Comparison of ENCODE assay signal across 14 cellular contexts in the genomic region with DNA sequence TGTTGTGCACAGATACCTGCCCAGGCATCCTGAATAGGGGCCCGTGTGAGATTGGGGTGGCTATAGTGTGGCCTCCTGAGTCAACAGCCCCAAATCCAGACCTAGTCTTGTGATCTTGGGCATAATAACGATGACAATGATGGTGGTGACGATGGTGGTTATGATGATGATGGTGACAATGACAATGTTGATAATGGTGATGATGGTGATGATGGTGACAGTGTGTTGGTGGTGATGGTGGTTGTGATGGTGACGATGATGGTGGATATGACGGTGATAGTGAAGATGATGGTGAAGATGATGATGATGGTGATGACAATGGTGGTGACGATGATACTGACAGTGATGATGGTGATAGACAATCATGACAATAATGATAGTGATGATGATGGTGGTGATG. TPM values are rescaled to one million over a fixed set of nuclear protein-coding genes. Genes with fewer than 3 reads are reported as not detected.
DNase-seq lines count a peak whose midpoint lies in the region; ATAC-seq, FAIRE-seq and TF ChIP-seq lines count a peak whose summit lies in the region.
"Had no signal": no experiment of that assay in that cellular context is flagged by ENCODE, and none has a peak within 500 bp of the region (broad histone marks: within the 10 kb centered on the region; RNA-seq: fewer than 3 reads in every experiment).

No MANE protein-coding gene starts in this region.

- intact Hi-C loops in HCT116 (cut with micrococcal nuclease): loop anchor here (1.0 to 5.0 kb wide), 2 partner anchors 80 to 370 kb away; a partner anchor contains a TSS

- no peak for ATAC-seq in A549
- no peak for ATAC-seq in HCT116
- ATAC-seq in HG03378 (IDR thresholded peaks at IDR 0.05; ENCODE audit: unreplicated experiment): no peak

- H3K4me3 ChIP-seq in A549 (no peak overlapping the region), HCT116 (replicated peaks in 1 of 2; ENCODE audit: low read depth in 1 of 2, low read length in 2 of 2) (no peak overlapping the region), osteoblast (ENCODE audit: insufficient read depth, low read length) (no peak overlapping the region), HAP-1 (no peak overlapping the region)
- H3K4me3 ChIP-seq: left lung had no signal

- H3K9me3 ChIP-seq in A549: no peaks in the 10 kb centered on the region
- no peaks in the 10 kb centered on the region for H3K9me3 ChIP-seq in HCT116 (ENCODE audit: control insufficient read depth in 1 of 2, insufficient read depth in 1 of 2, low read depth in 1 of 2, low read length in 2 of 2)
- no peaks in the 10 kb centered on the region for H3K9me3 ChIP-seq in osteoblast (ENCODE audit: low read depth, low read length)
- H3K9me3 ChIP-seq in HAP-1: no peaks in the 10 kb centered on the region; the same call in 1 of the 2 replicates
- H3K9me3 ChIP-seq: left lung had no signal

- POLR2A ChIA-PET in A549 (lab: Yijun Ruan, JAX) (interaction anchor here (1.4 kb wide), 1 partner anchor 13 kb away, joined by 3 read pairs; no protein-coding TSS in a partner anchor), HCT116 (lab: Charles Lee) (interaction anchor here (1.0 kb wide), 1 partner anchor 13 kb away, joined by 3 read pairs; no protein-coding TSS in a partner anchor)

- H4K20me1 ChIP-seq in HCT116 (ENCODE audit: insufficient read depth): no peaks in the 10 kb centered on the region
- peaks cover 3% of the 10 kb centered on the region for H4K20me1 ChIP-seq in osteoblast (ENCODE audit: insufficient read depth, low read length)

- in situ Hi-C loops in HAP-1 (cut with MboI; ENCODE audit: low sequenced_read_pairs): loop anchor here (5.0 kb wide), 1 partner anchor 75 kb away; no protein-coding TSS in a partner anchor

- H3K27me3 ChIP-seq in HCT116 (ENCODE audit: insufficient read depth, low read length): no peaks in the 10 kb centered on the region
- no peaks in the 10 kb centered on the region for H3K27me3 ChIP-seq in osteoblast (ENCODE audit: insufficient read depth, low read length)
- H3K27me3 ChIP-seq in HAP-1 (ENCODE audit: low read depth): no peaks in the 10 kb centered on the region
- H3K27me3 ChIP-seq: left lung had no signal

- peaks cover 0 to 5% of the 10 kb centered on the region in 2 experiments; a peak in 1 of 4 replicates for H3K36me3 ChIP-seq in HCT116 (ENCODE audit: control insufficient read depth in 1 of 2, insufficient read depth in 2 of 2, low read length in 2 of 2)
- peaks cover 10% of the 10 kb centered on the region for H3K36me3 ChIP-seq in osteoblast (ENCODE audit: insufficient read depth, low read length)
- H3K36me3 ChIP-seq in HAP-1 (replicated peaks): no peaks in the 10 kb centered on the region; the same call in 1 of the 2 replicates
- H3K36me3 ChIP-seq: left lung had no signal

- RAD21 ChIA-PET in HCT116 (lab: Charles Lee; ENCODE audit: low non-redundant PET in 1 of 2, low total read pairs in 2 of 2, uncharacterized antibody in 2 of 2, unreplicated experiment in 2 of 2): interaction anchor here in 1 of 2 experiments (1.0 kb wide), 1 partner anchor 80 kb away, joined by 8 read pairs; a partner anchor contains a TSS

- CTCF ChIA-PET in A549 (lab: Yijun Ruan, JAX): interaction anchor here (0.9 to 11.0 kb wide), 27 partner anchors 8 to 371 kb away, joined by 3 to 290 read pairs (median 12); a partner anchor contains a TSS
- CTCF ChIA-PET in HCT116 (lab: Charles Lee): interaction anchor here (0.9 to 1.9 kb wide), 6 partner anchors 8 to 371 kb away, joined by 4 to 25 read pairs (median 10); a partner anchor contains a TSS

- H3K4me1 ChIP-seq in A549 (peaks cover 51% of the 10 kb centered on the region), HCT116 (ENCODE audit: control insufficient read depth in 1 of 2, insufficient read depth in 2 of 2, low read length in 2 of 2) (peaks cover 23 to 44% of the 10 kb centered on the region in 2 experiments), osteoblast (ENCODE audit: insufficient read depth, low read length) (peaks cover 22% of the 10 kb centered on the region), HAP-1 (peaks cover 3% of the 10 kb centered on the region; the same call in 1 of the 2 replicates)

- H2AFZ ChIP-seq in HCT116 (ENCODE audit: low read depth, low read length, poor library complexity, severe bottlenecking) (no peak overlapping the region), osteoblast (ENCODE audit: low read length) (no peak overlapping the region)

- TF ChIP-seq EP300 in A549 (IDR thresholded peaks at IDR 0.05): no peak

- TF ChIP-seq POLR2A in A549 (IDR thresholded peaks at IDR 0.05; ENCODE audit: low read length): no peak
- TF ChIP-seq POLR2A in HCT116 (IDR thresholded peaks at IDR 0.05; ENCODE audit: borderline replicate concordance, extremely low read depth, insufficient read depth, insufficient read length): no peak

- H3K27ac ChIP-seq in A549 (peak overlapping the region; percentile 78 to 91), HCT116 (ENCODE audit: low read depth, low read length) (peak overlapping the region; percentile 43; the same call in 1 of the 2 replicates), epithelial cell of prostate (peak overlapping the region; percentile 7), osteoblast (ENCODE audit: low read depth, low read length) (peak overlapping the region; percentile 59)

- no peak for TF ChIP-seq CTCF in A549 (IDR thresholded peaks at IDR 0.05)
- TF ChIP-seq CTCF in HCT116 (IDR thresholded peaks at IDR 0.05 in 2 of 3, conservative IDR thresholded peaks at IDR 0.05 in 1 of 3; ENCODE audit: borderline replicate concordance in 1 of 3, insufficient read depth in 1 of 3, low read depth in 2 of 3, low read length in 2 of 3): no peak
- no peak for TF ChIP-seq CTCF in osteoblast (IDR thresholded peaks at IDR 0.05; ENCODE audit: extremely low read depth, low read depth, low read length)

- H3K9ac ChIP-seq in HCT116 (ENCODE audit: low read length): no peak overlapping the region

- DNase-seq in A549 (ENCODE audit: low read depth in 1 of 2, low spot score in 1 of 2): no peak
- no peak for DNase-seq in HCT116 (ENCODE audit: low read depth, low spot score)
- DNase-seq in epithelial cell of prostate (ENCODE audit: low read depth, low spot score): no peak
- no peak for DNase-seq in osteoblast (ENCODE audit: insufficient read length, low spot score, missing footprints)
- DNase-seq in stimulated activated CD4-positive, alpha-beta T cell treated with anti-CD3 and anti-CD28 coated beads, Interleukin-12 subunit alpha, Interleukin-12 subunit beta, amount 100 ng/mL, for 4 hours: no peak
- DNase-seq in HAP-1 (ENCODE audit: low spot score in 2 of 2): no peak
- no peak for DNase-seq in NCI-H1417 (lab: John Stamatoyannopoulos, UW)
- DNase-seq: Kasumi-1, left lung, T-helper 9 cell had no signal

- H3K79me2 ChIP-seq in HCT116 (ENCODE audit: insufficient read depth, low read length) (peaks cover 34% of the 10 kb centered on the region), osteoblast (ENCODE audit: insufficient read depth, low read length) (peaks cover 33% of the 10 kb centered on the region)

- WGBS in A549 (ENCODE audit: missing lambda C conversion rate): 95% methylated on average over 6 of the region's 6 CpGs

- H3K4me2 ChIP-seq in A549: peak overlapping the region; percentile 62
- no peak overlapping the region for H3K4me2 ChIP-seq in HCT116 (ENCODE audit: low read length)
- H3K4me2 ChIP-seq in osteoblast (ENCODE audit: insufficient read depth, low read length): no peak overlapping the region

- TF ChIP-seq RAD21 in A549 (conservative IDR thresholded peaks at IDR 0.05 in 1 of 2, IDR thresholded peaks at IDR 0.05 in 1 of 2) (no peak), HCT116 (IDR thresholded peaks at IDR 0.05; ENCODE audit: low read depth) (no peak)

- H3K9me2 ChIP-seq in HCT116 (ENCODE audit: insufficient read depth): no peaks in the 10 kb centered on the region

- no TSS peak for BruUV-seq in HCT116 (replicated peaks; lab: Mats Ljungman, UMichigan)

- no peak for FAIRE-seq in A549 (lab: Jason Lieb, UNC)
- FAIRE-seq: GM12892 had no signal

TF ChIP-seq in A549, 52 proteins besides CTCF, POLR2A, EP300 and RAD21 (continues in another document):
- no peak for TF ChIP-seq FOSL2 (IDR thresholded peaks at IDR 0.05)
- TF ChIP-seq FOSL2 (CRISPR knock-in tag; IDR thresholded peaks at IDR 0.05): no peak

TF ChIP-seq in HCT116, 20 proteins besides CTCF, POLR2A, EP300 and RAD21 (continues in another document):
- TF ChIP-seq ZFX (IDR thresholded peaks at IDR 0.05) (no peak), EZH2 (IDR thresholded peaks at IDR 0.05) (no peak), ELF1 (IDR thresholded peaks at IDR 0.05; ENCODE audit: borderline replicate concordance, low read depth) (no peak)

RNA-seq across cellular contexts. Expression of a gene that starts 5.1 kb away (rescaled TPM):
- polyA plus RNA-seq in A549 (2011; rRNA removed) (3,697 and 4,026 TPM in 2 replicates), A549 (2017; fragmentation: RNase III; extraction: RNeasy Plus Mini Kit Qiagen cat#74134 plus additional on column Dnase treatment) (2,862 to 2,938 TPM (median 2,871 TPM) in 3 replicates)
- polyA plus RNA-seq in A549 (2012; cell fraction: cytosol; rRNA removed): 8,308 and 13,239 TPM in 2 replicates
- polyA plus RNA-seq in A549 (2012; cell fraction: nucleus; rRNA removed): 5,168 and 6,855 TPM in 2 replicates
- polyA minus RNA-seq in A549 (2011; rRNA and poly(A)+ RNA removed): 804 and 936 TPM in 2 replicates
- total RNA-seq in HCT116 (2021; ENCODE audit: unreplicated experiment) (2,488 TPM), osteoblast (460 and 508 TPM in 2 replicates)
- polyA plus RNA-seq in HCT116 (2012): 5,598 and 10,032 TPM in 2 replicates

RNA-seq across cellular contexts. Expression of a gene that starts 14.7 kb away (rescaled TPM):
- 20.4 and 31.6 TPM in 2 replicates for polyA plus RNA-seq in A549 (2011; rRNA removed)
- polyA plus RNA-seq in A549 (2012; cell fraction: cytosol; rRNA removed): 91.5 and 122 TPM in 2 replicates
- polyA plus RNA-seq in A549 (2012; cell fraction: nucleus; rRNA removed): 829 and 950 TPM in 2 replicates
- polyA plus RNA-seq in A549 (2017; fragmentation: RNase III; extraction: RNeasy Plus Mini Kit Qiagen cat#74134 plus additional on column Dnase treatment): 196 to 212 TPM (median 202 TPM) in 3 replicates
- polyA minus RNA-seq in A549 (2011; rRNA and poly(A)+ RNA removed): 26.9 and 28.7 TPM in 2 replicates
- 321 TPM for total RNA-seq in HCT116 (2021; ENCODE audit: unreplicated experiment)
- polyA plus RNA-seq in HCT116 (2012): 190 and 217 TPM in 2 replicates
- 0.88 and 2.2 TPM in 2 replicates for total RNA-seq in osteoblast

RNA-seq across cellular contexts. Expression of a gene that starts 25.2 kb away (rescaled TPM):
- polyA plus RNA-seq in A549 (2011; rRNA removed) (3.9 and 5.0 TPM in 2 replicates), A549 (2017; fragmentation: RNase III; extraction: RNeasy Plus Mini Kit Qiagen cat#74134 plus additional on column Dnase treatment) (5.6 to 7.7 TPM (median 6.6 TPM) in 3 replicates)
- 5.9 and 7.3 TPM in 2 replicates for polyA plus RNA-seq in A549 (2012; cell fraction: cytosol; rRNA removed)
- polyA plus RNA-seq in A549 (2012; cell fraction: nucleus; rRNA removed): 9.4 and 10.5 TPM in 2 replicates
- polyA minus RNA-seq in A549 (2011; rRNA and poly(A)+ RNA removed): 6.1 and 7.1 TPM in 2 replicates
- total RNA-seq in HCT116 (2021; ENCODE audit: unreplicated experiment) (8.9 TPM), osteoblast (1.8 TPM in 2 replicates)
- polyA plus RNA-seq in HCT116 (2012): 8.1 and 9.5 TPM in 2 replicates

RNA-seq across cellular contexts. Expression of a gene that starts 45.5 kb away (rescaled TPM):
- not detected in 2 replicates for polyA plus RNA-seq in A549 (2011; rRNA removed)
- not detected in 2 replicates for polyA plus RNA-seq in A549 (2012; cell fraction: cytosol; rRNA removed)
- not detected in 2 replicates for polyA plus RNA-seq in A549 (2012; cell fraction: nucleus; rRNA removed)
- polyA plus RNA-seq in A549 (2017; fragmentation: RNase III; extraction: RNeasy Plus Mini Kit Qiagen cat#74134 plus additional on column Dnase treatment): not detected in 3 replicates
- polyA minus RNA-seq in A549 (2011; rRNA and poly(A)+ RNA removed): not detected in 2 replicates
- 0.59 TPM for total RNA-seq in HCT116 (2021; ENCODE audit: unreplicated experiment)
- 0.54 and 0.65 TPM in 2 replicates for polyA plus RNA-seq in HCT116 (2012)
- not detected in 2 replicates for total RNA-seq in osteoblast
- total RNA-seq: activated CD8-positive, alpha-beta memory T cell treated with anti-CD3 and anti-CD28 coated beads for 36 hours; cerebellum had no signal

Comparison
In these comparisons a context has a peak if more than half of its experiments do, and no peak if none do; other contexts are left out.
1. H3K27ac ChIP-seq: peak in every context shown above with its lines; median percentile 84 in A549; 59 in osteoblast; 43 in HCT116; 7 in epithelial cell of prostate.
2. RNA of a gene that starts 14.7 kb away (total RNA-seq): 321 TPM in HCT116 (single experiment); 0.88 to 2.2 TPM in osteoblast; every median in the first group is over 100 times any median in the second.